In genomic region chr1:172466795-172467407, GRCh38 we compare ENCODE assay signal across 22 cellular contexts. TPM values are rescaled to one million over a fixed set of nuclear protein-coding genes. Genes with fewer than 3 reads are reported as not detected.
DNase-seq lines count a peak whose midpoint lies in the region; ATAC-seq, FAIRE-seq and TF ChIP-seq lines count a peak whose summit lies in the region.
"Had no signal": no experiment of that assay in that cellular context is flagged by ENCODE, and none has a peak within 500 bp of the region (broad histone marks: within the 10 kb centered on the region; RNA-seq: fewer than 3 reads in every experiment).

No MANE protein-coding gene starts in this region.

- DNase-seq in HK-2 (ENCODE audit: unreplicated experiment), result peak; percentile 30
- peak; percentile 11 to 27 for DNase-seq in SJCRH30
- no peak for DNase-seq in keratinocyte (ENCODE audit: low read depth, low spot score)
- no peak for DNase-seq in GM12892 (ENCODE audit: insufficient read length)
- DNase-seq in NCI-H2081 treated with DMSO at 0.1 percent for 48 hours (lab: John Stamatoyannopoulos, UW), result no peak
- no peak for DNase-seq in activated CD4-positive, alpha-beta T cell treated with anti-CD3 and anti-CD28 coated beads for 48 hours
- DNase-seq in activated naive CD8-positive, alpha-beta T cell treated with anti-CD3 and anti-CD28 coated beads, Interleukin-2, amount 50 U/mL, for 24 hours, result no peak
- DNase-seq: activated CD8-positive, alpha-beta T cell treated with anti-CD3 and anti-CD28 coated beads, Interleukin-2, amount 10 ng/mL, durations not matched to agents 7 days and 5 days; activated naive CD8-positive, alpha-beta T cell treated with anti-CD3 and anti-CD28 coated beads for 36 hours; activated T-cell treated with anti-CD3 and anti-CD28 coated beads, Interleukin-2, amount 50 U/mL, for 72 hours; CD4-positive, CD25-positive, alpha-beta regulatory T cell; DMS79 treated with DMSO at 0.1 percent for 48 hours; dorsolateral prefrontal cortex; NCI-H774; nephron progenitor cell; stimulated activated naive CD8-positive, alpha-beta T cell treated with anti-CD3 and anti-CD28 coated beads, Interleukin-15, Interleukin-2, amounts not matched to agents 100 U/mL and 50 U/mL, for 24 hours; upper lobe of left lung had no signal

- TF ChIP-seq CTCF in 22Rv1 (IDR thresholded peaks at IDR 0.05) (no peak), keratinocyte (optimal IDR thresholded peaks at IDR 0.05 in 1 of 3, IDR thresholded peaks at IDR 0.05 in 1 of 3, conservative IDR thresholded peaks at IDR 0.05 in 1 of 3; ENCODE audit: extremely low read depth in 1 of 3, insufficient read depth in 2 of 3, low read length in 3 of 3) (no peak)

- H3K27ac ChIP-seq in 22Rv1 (peak overlapping the region; percentile 38), SJCRH30 (peak overlapping the region; percentile 8), keratinocyte (ENCODE audit: control insufficient read depth, insufficient read depth, low read length) (no peak overlapping the region)
- H3K27ac ChIP-seq: dorsolateral prefrontal cortex, upper lobe of left lung had no signal

- no peaks in the 10 kb centered on the region for H3K9me3 Mint-ChIP-seq in activated naive CD8-positive, alpha-beta T cell treated with anti-CD3 and anti-CD28 coated beads, Interleukin-2, amount 50 U/mL, for 24 hours
- H3K9me3 Mint-ChIP-seq: activated naive CD8-positive, alpha-beta T cell treated with anti-CD3 and anti-CD28 coated beads for 36 hours; activated T-cell treated with anti-CD3 and anti-CD28 coated beads, Interleukin-2, amount 50 U/mL, for 72 hours; memory B cell; nephron progenitor cell had no signal

- H2AFZ ChIP-seq in keratinocyte (ENCODE audit: control insufficient read depth, low read length), result no peak overlapping the region

- H3K27me3 ChIP-seq in SJCRH30, result no peaks in the 10 kb centered on the region
- no peaks in the 10 kb centered on the region for H3K27me3 ChIP-seq in keratinocyte (ENCODE audit: control insufficient read depth, extremely low read depth, insufficient read depth, low read length)
- H3K27me3 ChIP-seq: upper lobe of left lung had no signal

- H3K4me2 ChIP-seq in keratinocyte (ENCODE audit: control insufficient read depth, extremely low read depth, insufficient read depth, low read depth, low read length), result no peak overlapping the region

- no peak overlapping the region for H3K9ac ChIP-seq in keratinocyte (ENCODE audit: control insufficient read depth, extremely low read depth, insufficient read depth, low read length)

- H3K4me1 ChIP-seq in SJCRH30, result peaks cover 25% of the 10 kb centered on the region
- H3K4me1 ChIP-seq in keratinocyte (ENCODE audit: control insufficient read depth, extremely low read depth, insufficient read depth, low read length), result peaks cover 18% of the 10 kb centered on the region
- H3K4me1 ChIP-seq: upper lobe of left lung had no signal

- no peaks in the 10 kb centered on the region for H3K36me3 Mint-ChIP-seq in activated naive CD8-positive, alpha-beta T cell treated with anti-CD3 and anti-CD28 coated beads, Interleukin-2, amount 50 U/mL, for 24 hours (ENCODE audit: low read depth)
- H3K36me3 Mint-ChIP-seq: activated naive CD8-positive, alpha-beta T cell treated with anti-CD3 and anti-CD28 coated beads for 36 hours; CD4-positive, CD25-positive, alpha-beta regulatory T cell; memory B cell had no signal

- ATAC-seq in activated naive CD8-positive, alpha-beta T cell treated with anti-CD3 and anti-CD28 coated beads, Interleukin-2, amount 50 U/mL, for 24 hours, result no peak
- ATAC-seq: activated CD8-positive, alpha-beta T cell treated with anti-CD3 and anti-CD28 coated beads, Interleukin-2, amount 10 ng/mL, durations not matched to agents 7 days and 5 days; activated T-cell treated with anti-CD3 and anti-CD28 coated beads, Interleukin-2, amount 50 U/mL, for 72 hours; stimulated activated naive CD8-positive, alpha-beta T cell treated with anti-CD3 and anti-CD28 coated beads, Interleukin-15, Interleukin-2, amounts not matched to agents 100 U/mL and 50 U/mL, for 24 hours had no signal

- no peak for TF ChIP-seq POLR2A in GM12892 (IDR thresholded peaks at IDR 0.05; ENCODE audit: low read depth, low read length)

- H3K36me3 ChIP-seq in SJCRH30, result 0 out of 2 replicates have a peak, but pooled peaks cover 2% of the 10 kb centered on the region
- no peaks in the 10 kb centered on the region for H3K36me3 ChIP-seq in keratinocyte (ENCODE audit: control insufficient read depth in 2 of 2, extremely low read depth in 1 of 2, insufficient read depth in 2 of 2, low read length in 2 of 2)
- H3K36me3 ChIP-seq: HAP-1, upper lobe of left lung had no signal

- dilution Hi-C loops in keratinocyte (cut with MboI; ENCODE audit: extremely low pct_ligation_motif_present, low sequenced_read_pairs), result no loop called here

- H3K9me1 ChIP-seq in keratinocyte (ENCODE audit: control insufficient read depth, extremely low read depth, insufficient read depth, low read length), result no peaks in the 10 kb centered on the region

- no peaks in the 10 kb centered on the region for H3K79me2 ChIP-seq in keratinocyte (ENCODE audit: control insufficient read depth, insufficient read depth, low read length)

- H3K4me3 ChIP-seq in SJCRH30, result no peak overlapping the region
- no peak overlapping the region for H3K4me3 ChIP-seq in keratinocyte (ENCODE audit: control insufficient read depth in 2 of 3, extremely low read depth in 1 of 3, insufficient read depth in 2 of 3, low read depth in 1 of 3, low read length in 3 of 3)
- H3K4me3 ChIP-seq: dorsolateral prefrontal cortex, HAP-1, upper lobe of left lung had no signal

- FAIRE-seq in keratinocyte (lab: Jason Lieb, UNC), result peak; percentile 97
- FAIRE-seq in GM12892 (lab: Jason Lieb, UNC), result no peak

- H3K4me1 Mint-ChIP-seq in activated naive CD8-positive, alpha-beta T cell treated with anti-CD3 and anti-CD28 coated beads, Interleukin-2, amount 50 U/mL, for 24 hours, result no peaks in the 10 kb centered on the region
- H3K4me1 Mint-ChIP-seq: activated naive CD8-positive, alpha-beta T cell treated with anti-CD3 and anti-CD28 coated beads for 36 hours; CD4-positive, CD25-positive, alpha-beta regulatory T cell; memory B cell; nephron progenitor cell had no signal

- no peak overlapping the region for H3K27ac Mint-ChIP-seq in activated naive CD8-positive, alpha-beta T cell treated with anti-CD3 and anti-CD28 coated beads, Interleukin-2, amount 50 U/mL, for 24 hours
- H3K27ac Mint-ChIP-seq: activated CD8-positive, alpha-beta T cell treated with anti-CD3 and anti-CD28 coated beads, Interleukin-2, amount 10 ng/mL, durations not matched to agents 7 days and 5 days; activated naive CD8-positive, alpha-beta T cell treated with anti-CD3 and anti-CD28 coated beads for 36 hours; activated T-cell treated with anti-CD3 and anti-CD28 coated beads, Interleukin-2, amount 50 U/mL, for 72 hours; CD4-positive, CD25-positive, alpha-beta regulatory T cell; memory B cell; nephron progenitor cell had no signal

- no peaks in the 10 kb centered on the region for H4K20me1 ChIP-seq in keratinocyte (ENCODE audit: control insufficient read depth, extremely low read depth, insufficient read depth, low read length)

- no peak overlapping the region for H3K4me3 Mint-ChIP-seq in activated naive CD8-positive, alpha-beta T cell treated with anti-CD3 and anti-CD28 coated beads, Interleukin-2, amount 50 U/mL, for 24 hours
- H3K4me3 Mint-ChIP-seq: activated CD8-positive, alpha-beta T cell treated with anti-CD3 and anti-CD28 coated beads, Interleukin-2, amount 10 ng/mL, durations not matched to agents 7 days and 5 days; activated naive CD8-positive, alpha-beta T cell treated with anti-CD3 and anti-CD28 coated beads for 36 hours; activated T-cell treated with anti-CD3 and anti-CD28 coated beads, Interleukin-2, amount 50 U/mL, for 72 hours; CD4-positive, CD25-positive, alpha-beta regulatory T cell; memory B cell; nephron progenitor cell had no signal

- no peaks in the 10 kb centered on the region for H3K27me3 Mint-ChIP-seq in activated naive CD8-positive, alpha-beta T cell treated with anti-CD3 and anti-CD28 coated beads, Interleukin-2, amount 50 U/mL, for 24 hours

- peaks cover 5% of the 10 kb centered on the region; the same call in 1 of the 2 replicates for H3K9me3 ChIP-seq in SJCRH30 (replicated peaks)
- H3K9me3 ChIP-seq in keratinocyte (ENCODE audit: control insufficient read depth, low read depth, low read length), result no peaks in the 10 kb centered on the region
- H3K9me3 ChIP-seq: HAP-1, upper lobe of left lung had no signal

RNA-seq across cellular contexts. Expression of gene PIGC, which starts 23.0 kb away (rescaled TPM):
- 26.1 and 26.6 TPM in 2 replicates for total RNA-seq in SJCRH30 (2014; rRNA removed; shearing (Covaris generic))
- 18.0 to 21.6 TPM (median 21.2 TPM) in 3 replicates for polyA plus RNA-seq in keratinocyte
- 9.7 TPM for polyA plus RNA-seq in keratinocyte (2011; ENCODE audit: low read depth)
- polyA plus RNA-seq in keratinocyte (2011; cell fraction: cytosol; rRNA removed), result 15.0 and 18.9 TPM in 2 replicates
- 15.4 and 18.6 TPM in 2 replicates for polyA plus RNA-seq in keratinocyte (2011; cell fraction: nucleus; rRNA removed)
- 14.1 and 18.1 TPM in 2 replicates for polyA plus RNA-seq in keratinocyte (2012; ENCODE audit: low replicate concordance)
- polyA minus RNA-seq in keratinocyte, result 15.8 to 19.0 TPM (median 16.6 TPM) in 3 replicates
- polyA minus RNA-seq in keratinocyte (2011; cell fraction: cytosol; rRNA and poly(A)+ RNA removed), result 8.6 TPM
- polyA minus RNA-seq in keratinocyte (2011; cell fraction: nucleus; rRNA and poly(A)+ RNA removed), result 5.6 and 6.9 TPM in 2 replicates
- 15.9 TPM for polyA plus RNA-seq in GM12892 (2012; ENCODE audit: missing spikeins)

RNA-seq across cellular contexts. Expression of gene C1orf105, which starts 46.4 kb away (rescaled TPM):
- 17.7 and 21.0 TPM in 2 replicates for total RNA-seq in SJCRH30 (2014; rRNA removed; shearing (Covaris generic))
- not detected in 3 replicates for polyA plus RNA-seq in keratinocyte
- polyA plus RNA-seq in keratinocyte (2011; ENCODE audit: low read depth), result not detected
- not detected in 2 replicates for polyA plus RNA-seq in keratinocyte (2011; cell fraction: cytosol; rRNA removed)
- not detected in 2 replicates for polyA plus RNA-seq in keratinocyte (2011; cell fraction: nucleus; rRNA removed)
- not detected in 2 replicates for polyA plus RNA-seq in keratinocyte (2012; ENCODE audit: low replicate concordance)
- polyA minus RNA-seq in keratinocyte, result not detected in 3 replicates
- not detected for polyA minus RNA-seq in keratinocyte (2011; cell fraction: cytosol; rRNA and poly(A)+ RNA removed)
- polyA minus RNA-seq in keratinocyte (2011; cell fraction: nucleus; rRNA and poly(A)+ RNA removed), result not detected in 2 replicates
- polyA plus RNA-seq in GM12892 (2012; ENCODE audit: missing spikeins), result not detected
- total RNA-seq: activated CD8-positive, alpha-beta T cell treated with anti-CD3 and anti-CD28 coated beads, Interleukin-2, amount 10 ng/mL, durations not matched to agents 7 days and 5 days; activated naive CD8-positive, alpha-beta T cell treated with anti-CD3 and anti-CD28 coated beads for 36 hours; activated T-cell treated with anti-CD3 and anti-CD28 coated beads, Interleukin-2, amount 50 U/mL, for 72 hours; CD4-positive, CD25-positive, alpha-beta regulatory T cell; pulmonary artery endothelial cell; upper lobe of left lung had no signal
- polyA plus RNA-seq: CD4-positive, CD25-positive, alpha-beta regulatory T cell; esophagus had no signal

Comparison
In these comparisons a context has a peak if more than half of its experiments do, and no peak if none do; other contexts are left out.
1. DNase-seq: peak in HK-2 (single experiment) and SJCRH30 (2 of 2); none in keratinocyte (single experiment), GM12892 (single experiment), NCI-H2081 treated with DMSO at 0.1 percent for 48 hours (single experiment), activated CD4-positive, alpha-beta T cell treated with anti-CD3 and anti-CD28 coated beads for 48 hours (single experiment) and activated naive CD8-positive, alpha-beta T cell treated with anti-CD3 and anti-CD28 coated beads, Interleukin-2, amount 50 U/mL, for 24 hours (single experiment).